ENCODE assay signal across 6 cellular contexts in the genomic region with DNA sequence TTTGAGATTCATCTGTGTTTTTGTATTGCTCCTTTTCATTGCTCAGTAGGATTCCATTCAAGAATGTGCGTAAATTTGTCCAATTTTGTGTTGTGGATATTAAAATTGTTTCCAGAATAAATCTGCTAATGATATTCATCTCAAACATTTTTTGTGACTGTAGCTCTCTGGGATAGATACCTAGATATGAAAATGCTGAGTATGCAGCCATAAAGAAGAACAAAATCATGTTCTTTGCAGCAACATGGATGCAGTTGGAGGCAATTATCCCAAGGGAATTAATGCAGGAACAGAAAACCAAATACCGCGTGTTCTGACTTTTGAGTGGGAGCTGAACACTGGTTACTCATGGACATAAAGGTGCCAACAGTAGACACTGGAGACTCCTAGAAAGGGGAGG.
"Had no signal": no experiment of that assay in that cellular context is flagged by ENCODE, and none has a peak within 500 bp of the region (broad histone marks: within the 10 kb centered on the region; RNA-seq: fewer than 3 reads in every experiment).

No MANE protein-coding gene starts in this region.

- H3K4me2 ChIP-seq: KMS-11 had no signal

- H3K9ac ChIP-seq: KMS-11 had no signal

- DNase-seq: IMR-90, KBM-7, KG1 had no signal

- FAIRE-seq: HTR-8/SVneo had no signal

- H3K27ac ChIP-seq: HL-60, KMS-11 had no signal
